Comparison of ENCODE assay signal across 8 cellular contexts in genomic region chr22:19432092-19432844, GRCh38. TPM values are rescaled to one million over a fixed set of nuclear protein-coding genes. Genes with fewer than 3 reads are reported as not detected.
A peak's percentile ranks its signal among the peaks of the same experiment; 100 is the strongest.
DNase-seq lines count a peak whose midpoint lies in the region; ATAC-seq and TF ChIP-seq lines count a peak whose summit lies in the region.

Gene MRPL40, plus strand, starts transcription at chr22:19432545. Its CDS starts 10 bp downstream, at chr22:19432555.

- no peaks in the 10 kb centered on the region for H3K9me3 Mint-ChIP-seq in activated T-cell treated with anti-CD3 and anti-CD28 coated beads, Interleukin-2, amount 50 U/mL, for 4 hours

- POLR2A ChIA-PET in Panc1 (lab: Charles Lee): no interaction called here

- no peak for TF ChIP-seq CTCF in Panc1 (IDR thresholded peaks at IDR 0.05)

- peak; percentile 11; the same call in 1 of the 2 replicates for TF ChIP-seq RAD21 in Ishikawa (IDR thresholded peaks at IDR 0.05; ENCODE audit: low read depth)

- H3K27me3 Mint-ChIP-seq in activated T-cell treated with anti-CD3 and anti-CD28 coated beads, Interleukin-2, amount 50 U/mL, for 4 hours (ENCODE audit: low read depth): no peaks in the 10 kb centered on the region

- H3K27ac ChIP-seq in Panc1 (ENCODE audit: low read length): peak within 1 kb of the TSS; percentile 91

- CTCF ChIA-PET in Panc1 (lab: Charles Lee): interaction anchor here (0.6 kb wide), 1 partner anchor 436 kb away, joined by 5 read pairs; no protein-coding TSS in a partner anchor

- no peaks in the 10 kb centered on the region for H3K27me3 ChIP-seq in Panc1 (ENCODE audit: control insufficient read depth, insufficient read depth, low read length)

- H3K4me3 ChIP-seq in Panc1 (ENCODE audit: low read depth in 2 of 2, low read length in 2 of 2): peak within 1 kb of the TSS; percentile 81 to 87

- peaks cover 4% of the 10 kb centered on the region; the same call in 1 of the 2 replicates for H3K36me3 ChIP-seq in Panc1 (ENCODE audit: control insufficient read depth, insufficient read depth, low read length)

- no peaks in the 10 kb centered on the region for H3K9me3 ChIP-seq in Panc1 (ENCODE audit: control insufficient read depth, insufficient read depth, low read depth, low read length)

- peak; percentile 70 for ATAC-seq in GM21576 (IDR thresholded peaks at IDR 0.05; ENCODE audit: unreplicated experiment)
- peak; percentile 97 for ATAC-seq in Panc1
- ATAC-seq in activated T-cell treated with anti-CD3 and anti-CD28 coated beads, Interleukin-2, amount 50 U/mL, for 4 hours: peak; percentile 86 to 89
- peak; percentile 97 for ATAC-seq in esophagus mucosa

- peaks cover 3% of the 10 kb centered on the region for H3K36me3 Mint-ChIP-seq in activated T-cell treated with anti-CD3 and anti-CD28 coated beads, Interleukin-2, amount 50 U/mL, for 4 hours (ENCODE audit: insufficient read depth)

- in situ Hi-C loops in Panc1 (cut with HindIII; ENCODE audit: low pct_unique_long_range_greater_than_20kb, low sequenced_read_pairs): no loop called here

- H3K4me3 Mint-ChIP-seq in activated T-cell treated with anti-CD3 and anti-CD28 coated beads, Interleukin-2, amount 50 U/mL, for 4 hours: peak within 1 kb of the TSS; percentile 84

- DNase-seq in DMS53 (lab: John Stamatoyannopoulos, UW) (peak; percentile 90), Panc1 (ENCODE audit: low read depth, low spot score) (peak; percentile 39), myocyte (ENCODE audit: low read depth) (peak; percentile 97)
- peak; percentile 85 for DNase-seq in activated T-cell treated with anti-CD3 and anti-CD28 coated beads, Interleukin-2, amount 50 U/mL, for 4 hours
- DNase-seq in stimulated activated CD8-positive, alpha-beta memory T cell treated with anti-CD3 and anti-CD28 coated beads, Interleukin-7, amount 100 ng/mL, for 48 hours (ENCODE audit: extremely low read depth in 1 of 2, low read depth in 1 of 2): peak; percentile 86 to 88

- intact Hi-C loops in Panc1 (cut with micrococcal nuclease; ENCODE audit: unreplicated experiment): no loop called here

- TF ChIP-seq EP300 in Ishikawa (IDR thresholded peaks at IDR 0.05; ENCODE audit: borderline replicate concordance): no peak

- BruUV-seq in Panc1 (replicated peaks; lab: Mats Ljungman, UMichigan): no TSS peak

- H3K4me1 Mint-ChIP-seq in activated T-cell treated with anti-CD3 and anti-CD28 coated beads, Interleukin-2, amount 50 U/mL, for 4 hours (ENCODE audit: low read depth): peaks cover 41% of the 10 kb centered on the region

- H3K4me1 ChIP-seq in Panc1 (ENCODE audit: control insufficient read depth, insufficient read depth, low read length): peaks cover 6% of the 10 kb centered on the region; the same call in 1 of the 2 replicates

TF ChIP-seq in Ishikawa, 13 proteins besides CTCF, POLR2A, EP300 and RAD21:
- TF ChIP-seq NFIC (IDR thresholded peaks at IDR 0.05) (no peak), FOXM1 (IDR thresholded peaks at IDR 0.05; ENCODE audit: borderline replicate concordance, low read depth) (no peak), USF1 (IDR thresholded peaks at IDR 0.05) (peak; percentile 75), YY1 (IDR thresholded peaks at IDR 0.05; ENCODE audit: low read depth) (peak; percentile 92), TCF12 (IDR thresholded peaks at IDR 0.05; ENCODE audit: low read depth) (peak; percentile 66), EGR1 (IDR thresholded peaks at IDR 0.05) (peak; percentile 88), ZBTB7A (IDR thresholded peaks at IDR 0.05; ENCODE audit: low read depth) (peak; percentile 47; the same call in 1 of the 2 replicates), MAX (IDR thresholded peaks at IDR 0.05) (peak; percentile 91), CREB1 (IDR thresholded peaks at IDR 0.05; ENCODE audit: low read depth) (peak; percentile 50; the same call in 1 of the 2 replicates), REST (IDR thresholded peaks at IDR 0.05; ENCODE audit: low read depth) (no peak), TAF1 (IDR thresholded peaks at IDR 0.05; ENCODE audit: low read depth) (peak; percentile 79), CEBPB (IDR thresholded peaks at IDR 0.05) (0 out of 2 replicates have a peak, but pooled peaks have one; percentile 12), TEAD4 (IDR thresholded peaks at IDR 0.05) (peak; percentile 24; the same call in 1 of the 2 replicates)
TF ChIP-seq in Ishikawa: peak in this region for 10.

RNA-seq across cellular contexts. Expression of gene MRPL40, which starts in this region (rescaled TPM):
- total RNA-seq in Panc1 (2021; ENCODE audit: unreplicated experiment): 36.3 TPM
- 32.0 TPM for polyA plus RNA-seq in Panc1 (2012; ENCODE audit: insufficient read length)
- 10 to 100 TPM; 35.9 to 41.4 (median 39.2) TPM for total RNA-seq in activated T-cell treated with anti-CD3 and anti-CD28 coated beads, Interleukin-2, amount 50 U/mL, for 4 hours
- total RNA-seq in esophagus mucosa: 26.4 TPM
- 38.7 and 45.2 TPM in 2 replicates for total RNA-seq in myocyte
- 50.7 TPM for polyA plus RNA-seq in myocyte (2012)

Comparison
In these comparisons a context has a peak if more than half of its experiments do, and no peak if none do; other contexts are left out.
1. Peak in every context shown above with its lines: DNase-seq, ATAC-seq, H3K4me3 ChIP-seq and H3K27ac ChIP-seq.
2. DNase-seq: peak in every context shown above with its lines; median percentile 97 in myocyte; 90 in DMS53; 87 in stimulated activated CD8-positive, alpha-beta memory T cell treated with anti-CD3 and anti-CD28 coated beads, Interleukin-7, amount 100 ng/mL, for 48 hours; 85 in activated T-cell treated with anti-CD3 and anti-CD28 coated beads, Interleukin-2, amount 50 U/mL, for 4 hours; 39 in Panc1.